8 cellular contexts compared by ENCODE assay signal in the genomic region with DNA sequence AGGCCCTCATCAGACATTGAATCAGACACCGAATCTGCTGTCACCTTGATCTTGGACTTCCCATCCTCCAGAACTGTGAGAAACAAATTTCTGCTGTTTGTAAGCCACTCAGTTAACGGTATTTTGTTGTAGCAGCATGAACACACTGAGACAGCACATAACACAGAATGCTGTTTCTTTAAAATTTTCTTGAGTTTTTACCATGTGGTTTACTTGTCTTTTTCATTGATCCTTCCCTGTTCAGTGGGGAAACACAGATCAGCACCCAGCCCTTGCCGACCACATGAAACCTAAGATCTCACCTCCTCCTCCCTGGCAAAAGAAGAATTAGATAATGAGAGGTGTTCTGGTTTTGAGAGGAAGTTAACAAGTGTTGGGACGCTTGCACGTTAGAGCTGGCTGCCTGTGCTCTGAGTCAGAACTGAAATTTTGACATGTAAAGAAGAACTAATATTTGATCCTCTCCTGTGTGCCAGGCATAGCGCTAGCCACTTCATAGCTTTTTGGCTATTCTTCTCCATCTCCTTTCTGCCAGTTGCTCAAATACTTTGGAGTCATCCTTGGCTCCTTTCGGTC.
A peak's percentile ranks its signal among the peaks of the same experiment; 100 is the strongest.
DNase-seq lines count a peak whose midpoint lies in the region; ATAC-seq, FAIRE-seq and TF ChIP-seq lines count a peak whose summit lies in the region.
"Had no signal": no experiment of that assay in that cellular context is flagged by ENCODE, and none has a peak within 500 bp of the region (broad histone marks: within the 10 kb centered on the region; RNA-seq: fewer than 3 reads in every experiment).

No MANE protein-coding gene starts in this region.

- H3K27me3 ChIP-seq in GM23248 (replicated peaks; ENCODE audit: insufficient read depth) = no peaks in the 10 kb centered on the region
- no peaks in the 10 kb centered on the region for H3K27me3 ChIP-seq in OCI-LY3 (ENCODE audit: low read depth, low read length)
- H3K27me3 ChIP-seq in GM12878 (replicated peaks in 1 of 2; ENCODE audit: control insufficient read depth in 2 of 2, insufficient read depth in 2 of 2, low read length in 1 of 2) = no peaks in the 10 kb centered on the region; a peak in 1 of 4 replicates

- H3K27ac ChIP-seq in GM23248 (no peak overlapping the region), OCI-LY3 (ENCODE audit: low read length) (no peak overlapping the region), GM12878 (ENCODE audit: control insufficient read depth, insufficient read depth) (no peak overlapping the region)

- H4K20me1 ChIP-seq in GM23248 (ENCODE audit: insufficient read depth) = no peaks in the 10 kb centered on the region
- peaks cover 24% of the 10 kb centered on the region for H4K20me1 ChIP-seq in OCI-LY3 (ENCODE audit: insufficient read depth, low read length)
- peaks cover 6% of the 10 kb centered on the region; the same call in 1 of the 2 replicates for H4K20me1 ChIP-seq in GM12878 (ENCODE audit: control insufficient read depth, insufficient read depth)

- POLR2A ChIA-PET in GM12878 (lab: Charles Lee) = no interaction called here

- H3K9ac ChIP-seq in GM23248 = no peak overlapping the region
- no peak overlapping the region for H3K9ac ChIP-seq in OCI-LY3 (ENCODE audit: low read length)
- H3K9ac ChIP-seq in GM12878 (ENCODE audit: control insufficient read depth, insufficient read depth, low read length) = no peak overlapping the region

- in situ Hi-C loops in GM23248 (cut with MboI) (no loop called here), GM12878 (cut with MboI) (loop anchor here (5.0 kb wide), 1 partner anchor 51 kb away; no protein-coding TSS in a partner anchor)

- H3K4me1 ChIP-seq in GM23248 (ENCODE audit: insufficient read depth) = peaks cover 56% of the 10 kb centered on the region
- peaks cover 38% of the 10 kb centered on the region for H3K4me1 ChIP-seq in OCI-LY3 (ENCODE audit: low read length)
- peaks cover 40% of the 10 kb centered on the region for H3K4me1 ChIP-seq in GM12878 (ENCODE audit: control insufficient read depth, insufficient read depth, low read length)

- TF ChIP-seq CTCF in OCI-LY3 (IDR thresholded peaks at IDR 0.05; ENCODE audit: low read depth, low read length) = no peak
- no peak for TF ChIP-seq CTCF in GM12878 (IDR thresholded peaks at IDR 0.05 in 2 of 3, conservative IDR thresholded peaks at IDR 0.05 in 1 of 3; ENCODE audit: control insufficient read depth in 2 of 3, extremely low read depth in 1 of 3, insufficient read depth in 1 of 3, low read depth in 3 of 3, low read length in 3 of 3)

- H3K36me3 ChIP-seq in GM23248 (ENCODE audit: low read depth) = no peaks in the 10 kb centered on the region
- H3K36me3 ChIP-seq in OCI-LY3 (replicated peaks; ENCODE audit: low read depth, low read length) = peaks cover 6% of the 10 kb centered on the region
- H3K36me3 ChIP-seq in GM12878 (ENCODE audit: control insufficient read depth in 2 of 2, insufficient read depth in 2 of 2, low read length in 1 of 2) = no peaks in the 10 kb centered on the region

- 30 to 32% methylated on average over 7 of the region's 7 CpGs for WGBS in GM23248 (ENCODE audit: low coverage in 1 of 2, low lambda C conversion rate in 2 of 2, missing lambda C conversion rate in 2 of 2), 2 experiments
- WGBS in GM12878 (ENCODE audit: insufficient coverage, insufficient replicate concordance, low lambda C conversion rate, missing lambda C conversion rate) = 36% methylated on average over 7 of the region's 7 CpGs

- no TSS peak for BruUV-seq in GM12878 (replicated peaks; lab: Mats Ljungman, UMichigan)

- SMC1A ChIA-PET in GM12878 (lab: Charles Lee; ENCODE audit: uncharacterized antibody, unreplicated experiment) = interaction anchor here (1.0 to 7.5 kb wide), 3 partner anchors 10 to 181 kb away, joined by 3 to 74 read pairs (median 3); no protein-coding TSS in a partner anchor

- H3K9me3 ChIP-seq in GM23248 (ENCODE audit: low read depth) (no peaks in the 10 kb centered on the region), OCI-LY3 (ENCODE audit: insufficient read depth, low read length) (no peaks in the 10 kb centered on the region), GM12878 (replicated peaks; ENCODE audit: control insufficient read depth, insufficient read depth, low read length) (peaks cover 4% of the 10 kb centered on the region; the same call in 2 of the 3 replicates)

- no peaks in the 10 kb centered on the region for H3K9me2 ChIP-seq in GM23248 (ENCODE audit: insufficient read depth)

- H3K4me3 ChIP-seq in GM23248 (no peak overlapping the region), OCI-LY3 (ENCODE audit: low read length) (no peak overlapping the region), GM12878 (no peak overlapping the region)

- TF ChIP-seq POLR2A in GM12878 (IDR thresholded peaks at IDR 0.05; ENCODE audit: low read depth, low read length) = no peak

- CTCF ChIA-PET in GM12878 (lab: Yijun Ruan, JAX) = interaction anchor here (1.2 to 1.3 kb wide), 3 partner anchors 9 to 14 kb away, joined by 3 to 6 read pairs (median 4); no protein-coding TSS in a partner anchor

- H2AFZ ChIP-seq in GM23248 (no peak overlapping the region), OCI-LY3 (ENCODE audit: low read depth, low read length) (no peak overlapping the region), GM12878 (ENCODE audit: control insufficient read depth, low read depth, low read length) (no peak overlapping the region)

- DNase-seq in GM23248 = peak; percentile 58
- DNase-seq in GM12878 (ENCODE audit: low read depth, low spot score) = peak; percentile 73
- peak in 5 of 6 experiments; percentile 15 to 65 (median 45) for DNase-seq in stimulated activated naive CD4-positive, alpha-beta T cell (lab: John Stamatoyannopoulos, UW)
- DNase-seq in 8988T = no peak
- no peak for DNase-seq in D341Med (ENCODE audit: low spot score)

- no peak for TF ChIP-seq RAD21 in GM12878 (IDR thresholded peaks at IDR 0.05; ENCODE audit: insufficient read depth, low read depth, low read length)

- TF ChIP-seq EP300 in GM12878 (IDR thresholded peaks at IDR 0.05; ENCODE audit: borderline replicate concordance in 1 of 2, control insufficient read depth in 1 of 2, low read depth in 2 of 2, low read length in 2 of 2) = peak; percentile 23 to 62; a peak in 1 of 4 replicates

- H3K4me2 ChIP-seq in GM23248 (ENCODE audit: unreplicated experiment) (peak overlapping the region; percentile 19), OCI-LY3 (ENCODE audit: low read length) (peak overlapping the region; percentile 36; the same call in 1 of the 2 replicates), GM12878 (ENCODE audit: control insufficient read depth, insufficient read depth) (peak overlapping the region; percentile 40; the same call in 1 of the 2 replicates)

- RAD21 ChIA-PET in GM12878 (lab: Charles Lee; ENCODE audit: unreplicated experiment) = interaction anchor here (1.1 to 1.4 kb wide), 3 partner anchors 11 to 179 kb away, joined by 3 read pairs; partner anchors contain the start of gene DHRS3

- intact Hi-C loops in GM12878 (cut with micrococcal nuclease; ENCODE audit: unreplicated experiment) = loop anchor here (1.0 kb wide), 1 partner anchor 11 kb away; no protein-coding TSS in a partner anchor

- ATAC-seq in GM12878 = peak; percentile 63
- ATAC-seq in GM21390 (IDR thresholded peaks at IDR 0.05; ENCODE audit: unreplicated experiment) = no peak

- H3K79me2 ChIP-seq in GM23248 (ENCODE audit: insufficient read depth) (no peaks in the 10 kb centered on the region), OCI-LY3 (ENCODE audit: low read length) (no peaks in the 10 kb centered on the region), GM12878 (ENCODE audit: control insufficient read depth, insufficient read depth, low read length) (no peaks in the 10 kb centered on the region)

- H3F3A ChIP-seq in GM23248 (ENCODE audit: insufficient read depth) = peaks cover 36% of the 10 kb centered on the region

- FAIRE-seq in GM12878 (lab: Jason Lieb, UNC) = peak; percentile 13
- FAIRE-seq: H1 had no signal

TF ChIP-seq in GM12878, 131 proteins besides CTCF, POLR2A, EP300 and RAD21 (continues in another document):
- TF ChIP-seq IKZF1 (conservative IDR thresholded peaks at IDR 0.05) (peak; percentile 87), MYB (IDR thresholded peaks at IDR 0.05; ENCODE audit: borderline replicate concordance, low read depth, low read length) (no peak), SIN3A (IDR thresholded peaks at IDR 0.05; ENCODE audit: low read depth, low read length) (no peak), BHLHE40 (IDR thresholded peaks at IDR 0.05; ENCODE audit: borderline replicate concordance in 1 of 2, low read depth in 2 of 2, low read length in 1 of 2) (peak; percentile 62 to 67; a peak in 3 of 4 replicates), NR2C2 (IDR thresholded peaks at IDR 0.05; ENCODE audit: borderline replicate concordance, control insufficient read depth, insufficient read length, low read depth) (no peak), IKZF2 (IDR thresholded peaks at IDR 0.05) (peak; percentile 81 to 86), MLLT1 (IDR thresholded peaks at IDR 0.05) (no peak), DPF2 (IDR thresholded peaks at IDR 0.05) (peak; percentile 84), ZNF217 (IDR thresholded peaks at IDR 0.05) (0 out of 2 replicates have a peak, but pooled peaks have one; percentile 62), JUNB (IDR thresholded peaks at IDR 0.05) (peak; percentile 73), TCF12 (IDR thresholded peaks at IDR 0.05; ENCODE audit: low read depth, low read length) (0 out of 2 replicates have a peak, but pooled peaks have one; percentile 54), GATAD2B (conservative IDR thresholded peaks at IDR 0.05; ENCODE audit: low read depth) (no peak; the same call in 1 of the 2 replicates), BCL11A (IDR thresholded peaks at IDR 0.05; ENCODE audit: low read depth, low read length) (peak; percentile 95), KLF5 (IDR thresholded peaks at IDR 0.05; ENCODE audit: partially characterized antibody) (peak; percentile 16), CREM (IDR thresholded peaks at IDR 0.05; ENCODE audit: low read depth) (peak; percentile 54; the same call in 1 of the 2 replicates), FOXK2 (IDR thresholded peaks at IDR 0.05) (no peak), ATF7 (IDR thresholded peaks at IDR 0.05; ENCODE audit: low read depth) (peak; percentile 71)

Comparison
In these comparisons a context has a peak if more than half of its experiments do, and no peak if none do; other contexts are left out.
1. DNase-seq: peak in GM23248 (single experiment), GM12878 (single experiment) and stimulated activated naive CD4-positive, alpha-beta T cell (5 of 6); none in 8988T (single experiment) and D341Med (single experiment).
2. Peak in every context shown above with its lines, with median percentiles within 50 percentile points of each other: H3K4me2 ChIP-seq.